Comparison of ENCODE assay signal across 22 cellular contexts in genomic region chr2:158810761-158811470, GRCh38. TPM values are rescaled to one million over a fixed set of nuclear protein-coding genes. Genes with fewer than 3 reads are reported as not detected.
"Had no signal": no experiment of that assay in that cellular context is flagged by ENCODE, and none has a peak within 500 bp of the region (broad histone marks: within the 10 kb centered on the region; RNA-seq: fewer than 3 reads in every experiment).

No MANE protein-coding gene starts in this region.

- H3K27me3 ChIP-seq: ascending aorta, hepatocyte, suprapubic skin had no signal

- H3K27me3 Mint-ChIP-seq: type B pancreatic cell had no signal

- H3K27ac Mint-ChIP-seq: activated CD4-positive, alpha-beta memory T cell treated with anti-CD3 and anti-CD28 coated beads, Interleukin-2, amount 10 ng/mL, durations not matched to agents 7 days and 5 days; activated CD8-positive, alpha-beta memory T cell treated with anti-CD3 and anti-CD28 coated beads, Interleukin-2, amount 10 ng/mL, durations not matched to agents 7 days and 5 days; activated naive CD4-positive, alpha-beta T cell treated with anti-CD3 and anti-CD28 coated beads for 36 hours; activated naive CD8-positive, alpha-beta T cell treated with anti-CD3 and anti-CD28 coated beads, Interleukin-2, amount 50 U/mL, for 24 hours; natural killer cell treated with Interleukin-12 subunit alpha and Interleukin-12 subunit beta and Interleukin-15 and Interleukin-18, amount 100 ng/mL, for 72 hours; progenitor cell of endocrine pancreas; stimulated activated naive CD8-positive, alpha-beta T cell treated with anti-CD3 and anti-CD28 coated beads, Interleukin-15, Interleukin-2, amounts not matched to agents 100 ng/mL and 50 ng/mL, for 24 hours; type B pancreatic cell had no signal

- H3K4me3 ChIP-seq: ascending aorta, hepatocyte, lower lobe of right lung, skin epidermis, suprapubic skin had no signal

- H3K4me3 Mint-ChIP-seq: activated CD4-positive, alpha-beta memory T cell treated with anti-CD3 and anti-CD28 coated beads, Interleukin-2, amount 10 ng/mL, durations not matched to agents 7 days and 5 days; activated CD8-positive, alpha-beta memory T cell treated with anti-CD3 and anti-CD28 coated beads, Interleukin-2, amount 10 ng/mL, durations not matched to agents 7 days and 5 days; activated naive CD4-positive, alpha-beta T cell treated with anti-CD3 and anti-CD28 coated beads for 36 hours; activated naive CD8-positive, alpha-beta T cell treated with anti-CD3 and anti-CD28 coated beads, Interleukin-2, amount 50 U/mL, for 24 hours; central memory CD8-positive, alpha-beta T cell; natural killer cell treated with Interleukin-12 subunit alpha and Interleukin-12 subunit beta and Interleukin-15 and Interleukin-18, amount 100 ng/mL, for 72 hours; stimulated activated naive CD8-positive, alpha-beta T cell treated with anti-CD3 and anti-CD28 coated beads, Interleukin-15, Interleukin-2, amounts not matched to agents 100 ng/mL and 50 ng/mL, for 24 hours; type B pancreatic cell had no signal

- H3K36me3 Mint-ChIP-seq: activated CD8-positive, alpha-beta memory T cell treated with anti-CD3 and anti-CD28 coated beads, Interleukin-2, amount 10 ng/mL, durations not matched to agents 7 days and 5 days; natural killer cell treated with Interleukin-12 subunit alpha and Interleukin-12 subunit beta and Interleukin-15 and Interleukin-18, amount 100 ng/mL, for 72 hours; type B pancreatic cell had no signal

- H3K36me3 ChIP-seq: ascending aorta, lower lobe of right lung, suprapubic skin had no signal

- DNase-seq: activated CD4-positive, alpha-beta memory T cell treated with anti-CD3 and anti-CD28 coated beads, Interleukin-2, amount 10 ng/mL, durations not matched to agents 7 days and 5 days; activated CD4-positive, alpha-beta T cell treated with anti-CD3 and anti-CD28 coated beads for 48 hours; activated CD4-positive, CD25-positive, alpha-beta regulatory T cell; activated CD8-positive, alpha-beta memory T cell treated with anti-CD3 and anti-CD28 coated beads, Interleukin-2, amount 10 ng/mL, durations not matched to agents 7 days and 5 days; activated naive CD4-positive, alpha-beta T cell treated with anti-CD3 and anti-CD28 coated beads for 36 hours; activated naive CD8-positive, alpha-beta T cell treated with anti-CD3 and anti-CD28 coated beads, Interleukin-2, amount 50 U/mL, for 24 hours; cortex of kidney; foreskin fibroblast; lower lobe of right lung; nucleus accumbens; T-helper 1 cell; T1000 had no signal

- H3K9me3 ChIP-seq: ascending aorta, lower lobe of right lung, suprapubic skin had no signal

- H3K4me2 ChIP-seq: hepatocyte had no signal

- H3K27ac ChIP-seq: ascending aorta, hepatocyte, lower lobe of right lung, suprapubic skin had no signal

- H3K4me1 ChIP-seq: lower lobe of right lung had no signal

- H2AFZ ChIP-seq: hepatocyte had no signal

- ATAC-seq: activated CD8-positive, alpha-beta memory T cell treated with anti-CD3 and anti-CD28 coated beads, Interleukin-2, amount 10 ng/mL, durations not matched to agents 7 days and 5 days; activated naive CD8-positive, alpha-beta T cell treated with anti-CD3 and anti-CD28 coated beads, Interleukin-2, amount 50 U/mL, for 24 hours; esophagus mucosa; lower lobe of right lung; natural killer cell treated with Interleukin-12 subunit alpha and Interleukin-12 subunit beta and Interleukin-15 and Interleukin-18, amount 100 ng/mL, for 72 hours had no signal

- H3K4me1 Mint-ChIP-seq: activated CD4-positive, alpha-beta memory T cell treated with anti-CD3 and anti-CD28 coated beads, Interleukin-2, amount 10 ng/mL, durations not matched to agents 7 days and 5 days; activated CD8-positive, alpha-beta memory T cell treated with anti-CD3 and anti-CD28 coated beads, Interleukin-2, amount 10 ng/mL, durations not matched to agents 7 days and 5 days; activated naive CD8-positive, alpha-beta T cell treated with anti-CD3 and anti-CD28 coated beads, Interleukin-2, amount 50 U/mL, for 24 hours; central memory CD8-positive, alpha-beta T cell had no signal

- H3K79me2 ChIP-seq: hepatocyte had no signal

- H3K9me3 Mint-ChIP-seq: activated CD4-positive, alpha-beta memory T cell treated with anti-CD3 and anti-CD28 coated beads, Interleukin-2, amount 10 ng/mL, durations not matched to agents 7 days and 5 days; activated naive CD4-positive, alpha-beta T cell treated with anti-CD3 and anti-CD28 coated beads for 36 hours; activated naive CD8-positive, alpha-beta T cell treated with anti-CD3 and anti-CD28 coated beads, Interleukin-2, amount 50 U/mL, for 24 hours; central memory CD8-positive, alpha-beta T cell; natural killer cell treated with Interleukin-12 subunit alpha and Interleukin-12 subunit beta and Interleukin-15 and Interleukin-18, amount 100 ng/mL, for 72 hours; stimulated activated naive CD8-positive, alpha-beta T cell treated with anti-CD3 and anti-CD28 coated beads, Interleukin-15, Interleukin-2, amounts not matched to agents 100 ng/mL and 50 ng/mL, for 24 hours had no signal

RNA-seq across cellular contexts. Expression of gene DAPL1, which starts 15.8 kb away (rescaled TPM):
- total RNA-seq: activated CD4-positive, alpha-beta memory T cell treated with anti-CD3 and anti-CD28 coated beads, Interleukin-2, amount 10 ng/mL, durations not matched to agents 7 days and 5 days; activated CD8-positive, alpha-beta memory T cell treated with anti-CD3 and anti-CD28 coated beads, Interleukin-2, amount 10 ng/mL, durations not matched to agents 7 days and 5 days; activated naive CD4-positive, alpha-beta T cell treated with anti-CD3 and anti-CD28 coated beads for 36 hours; ascending aorta; hepatocyte; lower lobe of right lung; natural killer cell treated with Interleukin-12 subunit alpha and Interleukin-12 subunit beta and Interleukin-15 and Interleukin-18, amount 100 ng/mL, for 72 hours; progenitor cell of endocrine pancreas had no signal
- polyA plus RNA-seq: hepatocyte had no signal
